17 cellular contexts compared by ENCODE assay signal in the genomic region with DNA sequence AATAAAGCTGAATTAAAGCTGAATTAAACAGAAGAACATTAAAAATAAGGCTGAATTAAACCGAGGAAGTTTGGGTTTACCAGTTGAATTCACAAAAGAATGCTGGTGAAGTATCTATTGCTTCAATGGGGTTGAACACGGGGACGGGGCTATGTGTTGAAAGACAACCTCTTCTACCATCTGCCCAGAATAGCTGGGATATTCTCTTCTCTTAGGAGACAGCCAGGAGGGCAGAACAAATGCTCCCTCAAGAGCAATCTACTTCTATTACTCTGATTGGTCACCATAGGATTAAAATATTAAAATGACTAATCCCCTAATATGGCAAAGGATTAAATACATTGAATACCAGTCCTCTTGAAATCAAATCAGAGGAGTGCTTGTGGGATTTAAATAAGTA.
DNase-seq lines count a peak whose midpoint lies in the region; ATAC-seq and TF ChIP-seq lines count a peak whose summit lies in the region.
"Had no signal": no experiment of that assay in that cellular context is flagged by ENCODE, and none has a peak within 500 bp of the region (broad histone marks: within the 10 kb centered on the region; RNA-seq: fewer than 3 reads in every experiment).

No MANE protein-coding gene starts in this region.

- no peak overlapping the region for H2BK5ac ChIP-seq in mesenchymal stem cell (ENCODE audit: low read depth, low read length, poor library complexity, severe bottlenecking)

- no peaks in the 10 kb centered on the region for H3K9me3 ChIP-seq in cardiac muscle cell (ENCODE audit: low read depth)
- peaks cover 5% of the 10 kb centered on the region for H3K9me3 ChIP-seq in mesenchymal stem cell (ENCODE audit: control insufficient read depth, low read length)
- peaks cover 0 to 7% (median 2%) of the 10 kb centered on the region in 4 donors for H3K9me3 ChIP-seq in esophagus muscularis mucosa

- no peak overlapping the region for H4K91ac ChIP-seq in mesenchymal stem cell (ENCODE audit: low read length)

- H2BK12ac ChIP-seq in mesenchymal stem cell (ENCODE audit: low read length in 2 of 2): no peak overlapping the region

- H3K4me2 ChIP-seq in mesenchymal stem cell (ENCODE audit: low read length, poor library complexity, severe bottlenecking): no peak overlapping the region
- H3K4me2 ChIP-seq: BLaER1 treated with 17β-estradiol and CSF1 and Interleukin-3, amounts not matched to agents 10 nM and 100 nM had no signal

- H2BK120ac ChIP-seq in mesenchymal stem cell (ENCODE audit: low read depth, low read length): no peak overlapping the region

- TF ChIP-seq EP300 in esophagus muscularis mucosa (IDR thresholded peaks at IDR 0.05): no peak

- no peak overlapping the region for H3K4me3 ChIP-seq in cardiac muscle cell
- H3K4me3 ChIP-seq in dorsolateral prefrontal cortex: no peak overlapping the region
- no peak overlapping the region for H3K4me3 ChIP-seq in mesenchymal stem cell (ENCODE audit: insufficient read depth in 1 of 2, low read depth in 1 of 2, low read length in 2 of 2)
- no peak overlapping the region for H3K4me3 ChIP-seq in esophagus muscularis mucosa
- H3K4me3 ChIP-seq: BLaER1 treated with 17β-estradiol and CSF1 and Interleukin-3, amounts not matched to agents 10 nM and 100 nM; GM23248 had no signal

- intact Hi-C loops in left ventricle myocardium superior (cut with micrococcal nuclease) (no loop called here), dorsolateral prefrontal cortex (cut with DNase I) (no loop called here), esophagus muscularis mucosa (cut with DNase I) (no loop called here)

- H3K27me3 ChIP-seq in cardiac muscle cell: no peaks in the 10 kb centered on the region
- no peaks in the 10 kb centered on the region for H3K27me3 ChIP-seq in dorsolateral prefrontal cortex
- no peaks in the 10 kb centered on the region for H3K27me3 ChIP-seq in mesenchymal stem cell (ENCODE audit: control insufficient read depth in 1 of 2, insufficient read depth in 1 of 2, low read length in 2 of 2)
- no peaks in the 10 kb centered on the region for H3K27me3 ChIP-seq in esophagus muscularis mucosa
- H3K27me3 ChIP-seq: BLaER1 treated with 17β-estradiol and CSF1 and Interleukin-3, amounts not matched to agents 10 nM and 100 nM had no signal

- H3K79me1 ChIP-seq in mesenchymal stem cell (replicated peaks; ENCODE audit: low read length, poor library complexity, severe bottlenecking): no peaks in the 10 kb centered on the region

- H3K4ac ChIP-seq in mesenchymal stem cell (ENCODE audit: low read depth in 1 of 2, low read length in 2 of 2): no peak overlapping the region

- no peak overlapping the region for H2BK15ac ChIP-seq in mesenchymal stem cell (ENCODE audit: low read depth, poor library complexity, severe bottlenecking)

- H3K36me3 ChIP-seq in cardiac muscle cell (no peaks in the 10 kb centered on the region), mesenchymal stem cell (ENCODE audit: control insufficient read depth in 1 of 2, insufficient read depth in 2 of 2, low read depth in 1 of 2, low read length in 2 of 2) (peaks cover 2 to 10% of the 10 kb centered on the region in 2 experiments), esophagus muscularis mucosa (peaks cover 0 to 23% (median 13%) of the 10 kb centered on the region in 4 donors)

- no peak overlapping the region for H4K8ac ChIP-seq in mesenchymal stem cell (ENCODE audit: low read length)

- DNase-seq in cardiac muscle cell (ENCODE audit: low read depth in 1 of 2, low spot score in 1 of 2): no peak
- no peak for DNase-seq in left ventricle myocardium superior
- DNase-seq in NCI-H524 (lab: John Stamatoyannopoulos, UW): peak; percentile 88 to 97
- peak; percentile 97 for DNase-seq in NCI-H82 treated with DMSO at 0.1 percent for 48 hours (lab: John Stamatoyannopoulos, UW; ENCODE audit: unreplicated experiment)
- no peak for DNase-seq in dorsolateral prefrontal cortex
- no peak for DNase-seq in ureter (ENCODE audit: low spot score)
- DNase-seq in mesenchymal stem cell: no peak
- no peak for DNase-seq in esophagus muscularis mucosa (ENCODE audit: extremely low spot score)
- DNase-seq: CD4-positive, alpha-beta T cell; CD8-positive, alpha-beta memory T cell; DMS153; DND-41; GM23248; H7; HCEC 1CT had no signal

- TF ChIP-seq CTCF in cardiac muscle cell (IDR thresholded peaks at IDR 0.05; ENCODE audit: low read depth, low read length) (no peak), dorsolateral prefrontal cortex (IDR thresholded peaks at IDR 0.05 in 54 of 56, conservative IDR thresholded peaks at IDR 0.05 in 2 of 56; ENCODE audit: low read depth in 1 of 56, partially characterized antibody in 56 of 56) (no peak), esophagus muscularis mucosa (IDR thresholded peaks at IDR 0.05) (no peak)

- H3K4me1 ChIP-seq in cardiac muscle cell (ENCODE audit: low read depth): peaks cover 19% of the 10 kb centered on the region
- no peaks in the 10 kb centered on the region for H3K4me1 ChIP-seq in mesenchymal stem cell (ENCODE audit: control insufficient read depth, insufficient read depth, low read depth, low read length)
- no peaks in the 10 kb centered on the region for H3K4me1 ChIP-seq in esophagus muscularis mucosa

- no peak overlapping the region for H2AK5ac ChIP-seq in mesenchymal stem cell (ENCODE audit: low read length, severe bottlenecking)

- H3K27ac ChIP-seq in cardiac muscle cell (peak overlapping the region; percentile 79), dorsolateral prefrontal cortex (peak overlapping the region in 39 of 59 donors; percentile 0 to 75 (median 36)), mesenchymal stem cell (ENCODE audit: low read length, poor library complexity, severe bottlenecking) (no peak overlapping the region), esophagus muscularis mucosa (replicated peaks in 1 of 4) (no peak overlapping the region)
- H3K27ac ChIP-seq: 22Rv1, GM23248 had no signal

- H2AFZ ChIP-seq in mesenchymal stem cell (ENCODE audit: low read depth, low read length): no peak overlapping the region
- H2AFZ ChIP-seq: GM23248 had no signal

- no peak overlapping the region for H3K9ac ChIP-seq in mesenchymal stem cell (ENCODE audit: low read length)
- H3K9ac ChIP-seq: BLaER1 treated with 17β-estradiol and CSF1 and Interleukin-3, amounts not matched to agents 10 nM and 100 nM; GM23248 had no signal

- H3K18ac ChIP-seq in mesenchymal stem cell (ENCODE audit: low read depth in 1 of 2, low read length in 2 of 2): no peak overlapping the region

- WGBS in mesenchymal stem cell: 96% methylated on average over 3 of the region's 3 CpGs
- 95% methylated on average over 3 of the region's 3 CpGs for WGBS in esophagus muscularis mucosa

- H3K23ac ChIP-seq in mesenchymal stem cell (ENCODE audit: low read length in 2 of 2): no peak overlapping the region

- TF ChIP-seq POLR2A in esophagus muscularis mucosa (IDR thresholded peaks at IDR 0.05; ENCODE audit: low read depth): no peak

- no peak overlapping the region for H3K14ac ChIP-seq in mesenchymal stem cell (ENCODE audit: low read length in 2 of 2)

- no peak for ATAC-seq in left ventricle myocardium superior

Comparison
In these comparisons a context has a peak if more than half of its experiments do, and no peak if none do; other contexts are left out.
1. DNase-seq: peak in NCI-H524 (2 of 2) and NCI-H82 treated with DMSO at 0.1 percent for 48 hours (single experiment); none in cardiac muscle cell (0 of 2), left ventricle myocardium superior (single experiment), dorsolateral prefrontal cortex (0 of 10), ureter (single experiment), mesenchymal stem cell (single experiment) and esophagus muscularis mucosa (single experiment).
2. H3K27ac ChIP-seq: peak in cardiac muscle cell (single experiment) and dorsolateral prefrontal cortex (39 of 59); none in mesenchymal stem cell (single experiment) and esophagus muscularis mucosa (0 of 4).